21 cellular contexts compared by ENCODE assay signal in the genomic region with DNA sequence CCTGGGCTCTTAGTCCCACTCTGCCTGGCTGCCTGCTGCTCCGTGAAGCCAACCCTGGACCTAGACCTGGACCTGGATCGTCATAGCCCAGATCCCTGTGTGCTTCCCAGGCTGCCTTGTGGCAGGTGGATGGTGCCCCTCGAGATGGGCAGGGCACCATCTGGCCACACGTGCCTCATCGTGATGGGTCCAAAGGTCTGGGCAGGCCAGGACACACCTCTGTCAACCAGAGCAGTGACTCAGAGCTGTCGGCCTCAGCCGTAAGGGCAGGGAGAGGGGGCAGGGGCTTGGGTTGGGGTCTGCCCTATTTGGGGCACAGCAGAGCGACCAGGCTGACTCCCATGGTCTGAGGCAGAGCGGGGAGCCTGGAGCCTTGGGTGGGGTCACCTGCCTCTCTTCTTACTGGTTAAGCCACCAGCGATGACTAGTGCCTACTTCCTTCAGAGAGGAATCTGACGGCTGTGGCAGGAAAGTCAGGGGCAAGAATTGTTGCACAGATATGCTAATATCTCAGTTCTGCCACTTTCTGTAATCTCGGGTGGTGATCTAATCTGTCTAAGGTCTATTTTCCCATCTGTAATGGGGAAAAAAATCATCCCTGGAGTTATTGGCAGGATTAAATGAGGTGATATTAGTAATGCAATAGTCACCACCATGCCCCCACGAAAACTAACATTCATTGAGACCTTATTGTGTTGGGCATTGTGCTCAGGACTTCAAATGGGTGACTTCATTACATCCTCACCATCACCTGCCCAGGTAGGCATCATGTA. TPM values are rescaled to one million over a fixed set of nuclear protein-coding genes. Genes with fewer than 3 reads are reported as not detected.
DNase-seq lines count a peak whose midpoint lies in the region; ATAC-seq, FAIRE-seq and TF ChIP-seq lines count a peak whose summit lies in the region.
"Had no signal": no experiment of that assay in that cellular context is flagged by ENCODE, and none has a peak within 500 bp of the region (broad histone marks: within the 10 kb centered on the region; RNA-seq: fewer than 3 reads in every experiment).

No MANE protein-coding gene starts in this region.

- H3K27ac Mint-ChIP-seq in activated naive CD8-positive, alpha-beta T cell, result peak overlapping the region; percentile 58
- no peak overlapping the region for H3K27ac Mint-ChIP-seq in activated naive CD8-positive, alpha-beta T cell treated with anti-CD3 and anti-CD28 coated beads for 36 hours
- H3K27ac Mint-ChIP-seq in T-helper 17 cell, result peak overlapping the region; percentile 95
- no peak overlapping the region for H3K27ac Mint-ChIP-seq in activated naive CD4-positive, alpha-beta T cell treated with anti-CD3 and anti-CD28 coated beads for 36 hours
- H3K27ac Mint-ChIP-seq in endothelial cell (ENCODE audit: unreplicated experiment), result no peak overlapping the region

- in situ Hi-C loops in transverse colon (cut with MboI; ENCODE audit: low pct_ligation_motif_present in 1 of 4, low pct_unique_long_range_greater_than_20kb in 1 of 4, low sequenced_read_pairs in 3 of 4), result no loop called here

- H3K4me1 ChIP-seq in kidney (ENCODE audit: control insufficient read depth in 1 of 2, insufficient read depth in 1 of 2, low read depth in 1 of 2, low read length in 2 of 2) (peaks cover 9 to 31% of the 10 kb centered on the region in 2 donors), transverse colon (peaks cover 11 to 69% (median 67%) of the 10 kb centered on the region in 4 donors)

- no peak overlapping the region for H3K4me3 Mint-ChIP-seq in activated naive CD8-positive, alpha-beta T cell
- no peak overlapping the region for H3K4me3 Mint-ChIP-seq in activated naive CD8-positive, alpha-beta T cell treated with anti-CD3 and anti-CD28 coated beads for 36 hours
- no peak overlapping the region for H3K4me3 Mint-ChIP-seq in T-helper 17 cell
- H3K4me3 Mint-ChIP-seq in activated naive CD4-positive, alpha-beta T cell treated with anti-CD3 and anti-CD28 coated beads for 36 hours, result no peak overlapping the region
- no peak overlapping the region for H3K4me3 Mint-ChIP-seq in endothelial cell (ENCODE audit: unreplicated experiment)

- H3K9ac ChIP-seq in kidney (ENCODE audit: low read length in 2 of 2), result no peak overlapping the region

- CTCF ChIA-PET in activated naive CD4-positive, alpha-beta T cell treated with anti-CD3 and anti-CD28 coated beads for 36 hours (lab: Charles Lee), result interaction anchor here (0.6 kb wide), 1 partner anchor 15 kb away, joined by 3 read pairs; no protein-coding TSS in a partner anchor

- H3K9me3 Mint-ChIP-seq in activated naive CD8-positive, alpha-beta T cell (ENCODE audit: low read depth), result no peaks in the 10 kb centered on the region
- H3K9me3 Mint-ChIP-seq in activated naive CD8-positive, alpha-beta T cell treated with anti-CD3 and anti-CD28 coated beads for 36 hours, result no peaks in the 10 kb centered on the region
- H3K9me3 Mint-ChIP-seq in activated naive CD4-positive, alpha-beta T cell treated with anti-CD3 and anti-CD28 coated beads for 36 hours, result no peaks in the 10 kb centered on the region
- no peaks in the 10 kb centered on the region for H3K9me3 Mint-ChIP-seq in endothelial cell (ENCODE audit: unreplicated experiment)
- H3K9me3 Mint-ChIP-seq: neural crest cell had no signal

- peak; percentile 92 for TF ChIP-seq POLR2A in transverse colon (IDR thresholded peaks at IDR 0.05)

- no peaks in the 10 kb centered on the region for H3K27me3 Mint-ChIP-seq in activated naive CD8-positive, alpha-beta T cell
- H3K27me3 Mint-ChIP-seq in activated naive CD8-positive, alpha-beta T cell treated with anti-CD3 and anti-CD28 coated beads for 36 hours, result no peaks in the 10 kb centered on the region
- H3K27me3 Mint-ChIP-seq in T-helper 17 cell (no peaks in the 10 kb centered on the region), endothelial cell (ENCODE audit: unreplicated experiment) (peaks cover 14% of the 10 kb centered on the region)
- no peaks in the 10 kb centered on the region for H3K27me3 Mint-ChIP-seq in activated naive CD4-positive, alpha-beta T cell treated with anti-CD3 and anti-CD28 coated beads for 36 hours (ENCODE audit: low read depth)

- intact Hi-C loops in kidney (cut with DNase I) (no loop called here), transverse colon (cut with DNase I; ENCODE audit: low total_unique reads) (no loop called here)
- intact Hi-C loops in activated naive CD4-positive, alpha-beta T cell treated with anti-CD3 and anti-CD28 coated beads for 36 hours (cut with micrococcal nuclease), result no loop called here

- no peak for FAIRE-seq in kidney (lab: Jason Lieb, UNC)
- FAIRE-seq: A204.1, GM19239 had no signal

- no peak for DNase-seq in activated naive CD8-positive, alpha-beta T cell treated with anti-CD3 and anti-CD28 coated beads for 36 hours
- DNase-seq in T-helper 17 cell (no peak), kidney (peak; percentile 67), transverse colon (peak; percentile 89), UCSD-AML1 (lab: John Stamatoyannopoulos, UW; ENCODE audit: unreplicated experiment) (no peak), endothelial cell (ENCODE audit: low spot score) (no peak)
- no peak for DNase-seq in activated naive CD4-positive, alpha-beta T cell treated with anti-CD3 and anti-CD28 coated beads for 36 hours
- DNase-seq: activated CD4-positive, alpha-beta T cell treated with anti-CD3 and anti-CD28 coated beads for 4 hours; activated CD8-positive, alpha-beta memory T cell treated with anti-CD3 and anti-CD28 coated beads, Interleukin-2, amount 50 U/mL, for 48 hours; activated naive CD4-positive, alpha-beta T cell treated with anti-CD3 and anti-CD28 coated beads, Interleukin-2, amount 50 U/mL, for 16 hours; body of pancreas; C1 segment of cervical spinal cord; NK-92 treated with Interleukin-12 subunit alpha and Interleukin-12 subunit beta, amount 100 ng/mL, for 24 hours; Right ventricle myocardium superior; upper lobe of right lung had no signal

- no peaks in the 10 kb centered on the region for H3K27me3 ChIP-seq in transverse colon
- H3K27me3 ChIP-seq: body of pancreas, upper lobe of right lung had no signal

- no peaks in the 10 kb centered on the region for H3K36me3 Mint-ChIP-seq in activated naive CD8-positive, alpha-beta T cell
- H3K36me3 Mint-ChIP-seq in activated naive CD8-positive, alpha-beta T cell treated with anti-CD3 and anti-CD28 coated beads for 36 hours, result no peaks in the 10 kb centered on the region
- H3K36me3 Mint-ChIP-seq in T-helper 17 cell (ENCODE audit: low read depth), result no peaks in the 10 kb centered on the region
- H3K36me3 Mint-ChIP-seq in activated naive CD4-positive, alpha-beta T cell treated with anti-CD3 and anti-CD28 coated beads for 36 hours (ENCODE audit: low read depth), result no peaks in the 10 kb centered on the region
- H3K36me3 Mint-ChIP-seq in endothelial cell (ENCODE audit: low read depth, unreplicated experiment), result no peaks in the 10 kb centered on the region

- H3K36me3 ChIP-seq in kidney (ENCODE audit: control insufficient read depth in 1 of 2, insufficient read depth in 2 of 2, low read length in 2 of 2) (no peaks in the 10 kb centered on the region), transverse colon (no peaks in the 10 kb centered on the region)
- H3K36me3 ChIP-seq: upper lobe of right lung had no signal

- 46% methylated on average over 12 of the region's 13 CpGs; no CpG with 5 or more reads in 1 of the 2 donors for WGBS in transverse colon (ENCODE audit: low coverage in 1 of 2), 2 donors

- no peak for TF ChIP-seq CTCF in kidney (IDR thresholded peaks at IDR 0.05; ENCODE audit: borderline replicate concordance, extremely low read depth, insufficient read depth)
- TF ChIP-seq CTCF in transverse colon (IDR thresholded peaks at IDR 0.05), result no peak
- TF ChIP-seq CTCF in endothelial cell (IDR thresholded peaks at IDR 0.05; ENCODE audit: unreplicated experiment), result no peak

- no peak for ATAC-seq in T-helper 17 cell
- ATAC-seq: body of pancreas, upper lobe of right lung had no signal

- H3K4me3 ChIP-seq in kidney (ENCODE audit: low read length in 2 of 2) (no peak overlapping the region), transverse colon (peak overlapping the region in 1 of 4 donors; percentile 8)
- H3K4me3 ChIP-seq: body of pancreas, upper lobe of right lung had no signal

- H3K4me1 Mint-ChIP-seq in activated naive CD8-positive, alpha-beta T cell (ENCODE audit: low read depth), result peaks cover 61% of the 10 kb centered on the region
- H3K4me1 Mint-ChIP-seq in activated naive CD8-positive, alpha-beta T cell treated with anti-CD3 and anti-CD28 coated beads for 36 hours, result peaks cover 49% of the 10 kb centered on the region
- H3K4me1 Mint-ChIP-seq in T-helper 17 cell, result peaks cover 30% of the 10 kb centered on the region
- peaks cover 53% of the 10 kb centered on the region for H3K4me1 Mint-ChIP-seq in activated naive CD4-positive, alpha-beta T cell treated with anti-CD3 and anti-CD28 coated beads for 36 hours (ENCODE audit: low read depth)
- peaks cover 15% of the 10 kb centered on the region for H3K4me1 Mint-ChIP-seq in endothelial cell (ENCODE audit: unreplicated experiment)

- no peaks in the 10 kb centered on the region for H3K9me3 ChIP-seq in T-helper 17 cell (ENCODE audit: control insufficient read depth, low read length, poor library complexity, severe bottlenecking)
- no peaks in the 10 kb centered on the region for H3K9me3 ChIP-seq in kidney (ENCODE audit: control insufficient read depth in 1 of 2, low read length in 2 of 2)
- no peaks in the 10 kb centered on the region for H3K9me3 ChIP-seq in transverse colon
- H3K9me3 ChIP-seq: body of pancreas, upper lobe of right lung had no signal

- TF ChIP-seq EP300 in transverse colon (IDR thresholded peaks at IDR 0.05; ENCODE audit: low read depth), result peak; percentile 81

- H3K27ac ChIP-seq in kidney (ENCODE audit: low read depth in 2 of 2, low read length in 2 of 2) (peak overlapping the region; percentile 30 to 51), transverse colon (peak overlapping the region; percentile 96 to 97 (median 97))
- H3K27ac ChIP-seq: body of pancreas, upper lobe of right lung had no signal

RNA-seq across cellular contexts. Expression of gene CDHR2, which starts 3.2 kb away (rescaled TPM):
- total RNA-seq in activated naive CD8-positive, alpha-beta T cell treated with anti-CD3 and anti-CD28 coated beads for 36 hours, result under 1 TPM; 0.31 to 0.44 TPM
- total RNA-seq in T-helper 17 cell (1 to 10 TPM; 1.3 to 2.4 TPM), kidney (4.2 TPM), transverse colon (100 to 1,000 TPM in 2 of 4 donors, 10 to 100 TPM in 2; 15.5 to 257 (median 104) TPM), endothelial cell (ENCODE audit: unreplicated experiment) (0.85 TPM)
- 8.0 TPM for polyA plus RNA-seq in kidney (ENCODE audit: insufficient read depth, low read depth, low replicate concordance)
- total RNA-seq in activated naive CD4-positive, alpha-beta T cell treated with anti-CD3 and anti-CD28 coated beads for 36 hours, result under 1 TPM; 0.19 to 0.35 TPM
- total RNA-seq: lung microvascular endothelial cell, neural crest cell, pulmonary artery endothelial cell had no signal

RNA-seq across cellular contexts. Expression of gene RNF44, which starts 8.7 kb away (rescaled TPM):
- total RNA-seq in activated naive CD8-positive, alpha-beta T cell treated with anti-CD3 and anti-CD28 coated beads for 36 hours, result 10 to 100 TPM; 53.4 to 53.8 TPM
- 100 to 1,000 TPM; 228 to 288 TPM for total RNA-seq in T-helper 17 cell
- total RNA-seq in kidney, result 61.8 TPM
- 12.5 TPM for polyA plus RNA-seq in kidney (ENCODE audit: insufficient read depth, low read depth, low replicate concordance)
- total RNA-seq in transverse colon, result 10 to 100 TPM; 43.8 to 65.6 (median 54.8) TPM
- total RNA-seq in activated naive CD4-positive, alpha-beta T cell treated with anti-CD3 and anti-CD28 coated beads for 36 hours, result 10 to 100 TPM; 83.3 to 88.3 TPM
- 103 TPM for total RNA-seq in endothelial cell (ENCODE audit: unreplicated experiment)

Comparison
In these comparisons a context has a peak if more than half of its experiments do, and no peak if none do; other contexts are left out.
1. H3K27ac Mint-ChIP-seq: peak in activated naive CD8-positive, alpha-beta T cell (single experiment) and T-helper 17 cell (single experiment); none in activated naive CD8-positive, alpha-beta T cell treated with anti-CD3 and anti-CD28 coated beads for 36 hours (single experiment), activated naive CD4-positive, alpha-beta T cell treated with anti-CD3 and anti-CD28 coated beads for 36 hours (single experiment) and endothelial cell (single experiment).
2. DNase-seq: peak in kidney (single experiment) and transverse colon (single experiment); none in activated naive CD8-positive, alpha-beta T cell treated with anti-CD3 and anti-CD28 coated beads for 36 hours (single experiment), T-helper 17 cell (0 of 3), activated naive CD4-positive, alpha-beta T cell treated with anti-CD3 and anti-CD28 coated beads for 36 hours (single experiment), UCSD-AML1 (single experiment) and endothelial cell (single experiment).